Comparison of ENCODE assay signal across 18 cellular contexts in the genomic region with DNA sequence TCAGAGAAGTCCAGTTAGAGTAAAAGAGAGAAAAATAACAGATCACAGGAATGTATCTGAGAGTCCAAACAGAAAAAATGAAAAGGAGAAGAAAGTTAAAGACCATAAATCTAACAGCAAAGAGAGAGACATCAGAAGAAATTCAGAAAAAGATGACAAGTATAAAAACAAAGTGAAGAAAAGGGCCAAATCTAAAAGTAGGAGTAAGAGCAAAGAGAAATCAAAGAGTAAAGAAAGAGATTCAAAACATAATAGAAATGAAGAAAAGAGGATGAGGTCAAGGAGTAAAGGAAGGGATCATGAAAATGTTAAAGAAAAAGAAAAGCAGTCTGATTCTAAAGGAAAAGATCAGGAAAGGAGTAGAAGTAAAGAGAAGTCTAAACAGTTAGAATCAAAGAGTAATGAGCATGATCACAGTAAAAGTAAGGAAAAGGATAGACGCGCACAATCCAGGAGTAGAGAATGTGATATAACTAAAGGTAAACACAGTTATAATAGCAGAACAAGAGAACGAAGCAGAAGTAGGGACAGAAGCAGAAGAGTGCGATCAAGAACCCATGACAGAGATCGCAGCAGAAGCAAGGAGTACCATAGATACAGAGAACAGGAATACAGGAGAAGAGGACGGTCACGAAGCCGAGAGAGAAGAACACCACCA. TPM values are rescaled to one million over a fixed set of nuclear protein-coding genes. Genes with fewer than 3 reads are reported as not detected.
A peak's percentile ranks its signal among the peaks of the same experiment; 100 is the strongest.
DNase-seq lines count a peak whose midpoint lies in the region; ATAC-seq, FAIRE-seq and TF ChIP-seq lines count a peak whose summit lies in the region.
"Had no signal": no experiment of that assay in that cellular context is flagged by ENCODE, and none has a peak within 500 bp of the region (broad histone marks: within the 10 kb centered on the region; RNA-seq: fewer than 3 reads in every experiment).

No MANE protein-coding gene starts in this region.

- no peak for DNase-seq in MCF 10A (ENCODE audit: unreplicated experiment)
- DNase-seq in breast epithelium (ENCODE audit: low spot score in 2 of 2), result no peak
- DNase-seq in HTR-8/SVneo (ENCODE audit: insufficient read length, low spot score), result no peak
- no peak for DNase-seq in Panc1 (ENCODE audit: low read depth, low spot score)
- no peak for DNase-seq in endothelial cell of umbilical vein (ENCODE audit: low read depth, low spot score)
- DNase-seq in left lung, result no peak
- DNase-seq in neural progenitor cell (ENCODE audit: low spot score), result no peak
- DNase-seq: AML-193; CD4-positive, CD25-positive, alpha-beta regulatory T cell; DMS79; GOT3; H9; HFFc6 had no signal

- no peaks in the 10 kb centered on the region for H3K4me1 Mint-ChIP-seq in MCF 10A (ENCODE audit: insufficient read depth, unreplicated experiment)
- no peaks in the 10 kb centered on the region for H3K4me1 Mint-ChIP-seq in neural progenitor cell
- H3K4me1 Mint-ChIP-seq: CD4-positive, CD25-positive, alpha-beta regulatory T cell; H9; IgD-negative memory B cell had no signal

- CTCF ChIA-PET in MCF 10A (lab: Yijun Ruan, JAX), result interaction anchor here (0.6 to 0.7 kb wide), 2 partner anchors 58 to 931 kb away, joined by 4 read pairs; no protein-coding TSS in a partner anchor
- CTCF ChIA-PET in Panc1 (lab: Charles Lee), result no interaction called here
- CTCF ChIA-PET in endothelial cell of umbilical vein (lab: Charles Lee), result no interaction called here

- no peaks in the 10 kb centered on the region for H3K4me1 ChIP-seq in breast epithelium
- no peaks in the 10 kb centered on the region for H3K4me1 ChIP-seq in Panc1 (ENCODE audit: control insufficient read depth, insufficient read depth, low read length)
- H3K4me1 ChIP-seq in endothelial cell of umbilical vein (ENCODE audit: control insufficient read depth, extremely low read depth, insufficient read depth, low read length), result no peaks in the 10 kb centered on the region
- H3K4me1 ChIP-seq in left lung, result no peaks in the 10 kb centered on the region
- no peaks in the 10 kb centered on the region for H3K4me1 ChIP-seq in neural progenitor cell
- H3K4me1 ChIP-seq: BLaER1 treated with 17β-estradiol and CSF1 and Interleukin-3, amounts not matched to agents 10 nM and 100 nM had no signal

- no peak for ATAC-seq in Panc1
- ATAC-seq in left lung, result no peak
- ATAC-seq in GM21528 (IDR thresholded peaks at IDR 0.05; ENCODE audit: low FRiP score, unreplicated experiment), result no peak

- H3K9me3 Mint-ChIP-seq in MCF 10A (ENCODE audit: unreplicated experiment) (no peaks in the 10 kb centered on the region), neural progenitor cell (no peaks in the 10 kb centered on the region)
- H3K9me3 Mint-ChIP-seq: CD4-positive, CD25-positive, alpha-beta regulatory T cell; H9; HFFc6; IgD-negative memory B cell had no signal

- H3K9me3 ChIP-seq in breast epithelium (no peaks in the 10 kb centered on the region), Panc1 (ENCODE audit: control insufficient read depth, insufficient read depth, low read depth, low read length) (no peaks in the 10 kb centered on the region), endothelial cell of umbilical vein (replicated peaks; ENCODE audit: control insufficient read depth, insufficient read depth, low read length) (no peaks in the 10 kb centered on the region), left lung (no peaks in the 10 kb centered on the region), neural progenitor cell (ENCODE audit: low read depth) (no peaks in the 10 kb centered on the region)
- H3K9me3 ChIP-seq: BLaER1 treated with 17β-estradiol and CSF1 and Interleukin-3, amounts not matched to agents 10 nM and 100 nM had no signal

- TF ChIP-seq POLR2A in breast epithelium (IDR thresholded peaks at IDR 0.05) (no peak), endothelial cell of umbilical vein (IDR thresholded peaks at IDR 0.05; ENCODE audit: low read depth, low read length) (no peak)

- H3K27me3 Mint-ChIP-seq in MCF 10A (ENCODE audit: insufficient read depth, unreplicated experiment) (no peaks in the 10 kb centered on the region), neural progenitor cell (ENCODE audit: insufficient read depth, low read depth) (no peaks in the 10 kb centered on the region)
- H3K27me3 Mint-ChIP-seq: CD4-positive, CD25-positive, alpha-beta regulatory T cell; IgD-negative memory B cell had no signal

- no peak overlapping the region for H3K4me2 ChIP-seq in endothelial cell of umbilical vein (ENCODE audit: insufficient read depth, low read length)
- no peak overlapping the region for H3K4me2 ChIP-seq in neural progenitor cell
- H3K4me2 ChIP-seq: BLaER1 treated with 17β-estradiol and CSF1 and Interleukin-3, amounts not matched to agents 10 nM and 100 nM had no signal

- FAIRE-seq in HTR-8/SVneo (lab: Jason Lieb, UNC), result peak; percentile 42
- FAIRE-seq in endothelial cell of umbilical vein (lab: Jason Lieb, UNC), result no peak
- FAIRE-seq: GM12891 had no signal

- no peaks in the 10 kb centered on the region for H4K20me1 ChIP-seq in endothelial cell of umbilical vein (replicated peaks; ENCODE audit: control insufficient read depth, extremely low read depth, insufficient read depth, low read length)
- H4K20me1 ChIP-seq in neural progenitor cell (ENCODE audit: low read depth), result no peaks in the 10 kb centered on the region

- no peak overlapping the region for H3K27ac Mint-ChIP-seq in MCF 10A (ENCODE audit: low read depth, unreplicated experiment)
- H3K27ac Mint-ChIP-seq in neural progenitor cell, result no peak overlapping the region
- H3K27ac Mint-ChIP-seq: CD4-positive, CD25-positive, alpha-beta regulatory T cell; H9; HFFc6; IgD-negative memory B cell had no signal

- H3K9ac ChIP-seq in endothelial cell of umbilical vein (replicated peaks; ENCODE audit: extremely low read depth, insufficient read depth, low read length), result no peak overlapping the region
- H3K9ac ChIP-seq in neural progenitor cell, result no peak overlapping the region
- H3K9ac ChIP-seq: BLaER1 treated with 17β-estradiol and CSF1 and Interleukin-3, amounts not matched to agents 10 nM and 100 nM had no signal

- H3K36me3 Mint-ChIP-seq in MCF 10A (ENCODE audit: insufficient read depth, unreplicated experiment), result peaks cover 26% of the 10 kb centered on the region
- H3K36me3 Mint-ChIP-seq in neural progenitor cell, result peaks cover 6% of the 10 kb centered on the region

- dilution Hi-C loops in endothelial cell of umbilical vein (cut with MboI; ENCODE audit: extremely low pct_ligation_motif_present, low sequenced_read_pairs), result no loop called here

- H2AFZ ChIP-seq in endothelial cell of umbilical vein (ENCODE audit: low read depth, low read length) (no peak overlapping the region), neural progenitor cell (replicated peaks) (no peak overlapping the region)

- no peaks in the 10 kb centered on the region for H3K36me3 ChIP-seq in breast epithelium
- H3K36me3 ChIP-seq in Panc1 (ENCODE audit: control insufficient read depth, insufficient read depth, low read length), result peaks cover 27% of the 10 kb centered on the region
- peaks cover 7 to 22% of the 10 kb centered on the region in 2 experiments for H3K36me3 ChIP-seq in endothelial cell of umbilical vein (ENCODE audit: control insufficient read depth in 2 of 2, extremely low read depth in 1 of 2, insufficient read depth in 2 of 2, low read length in 2 of 2)
- peaks cover 0 to 66% of the 10 kb centered on the region in 2 donors for H3K36me3 ChIP-seq in left lung
- H3K36me3 ChIP-seq in neural progenitor cell, result peaks cover 17% of the 10 kb centered on the region

- POLR2A ChIA-PET in MCF 10A (lab: Yijun Ruan, JAX), result interaction anchor here (1.0 kb wide), 1 partner anchor 9 kb away, joined by 4 read pairs; no protein-coding TSS in a partner anchor
- POLR2A ChIA-PET in Panc1 (lab: Charles Lee), result interaction anchor here (0.6 kb wide), 1 partner anchor 49 kb away, joined by 3 read pairs; no protein-coding TSS in a partner anchor
- POLR2A ChIA-PET in endothelial cell of umbilical vein (lab: Charles Lee), result no interaction called here

- H3K4me3 ChIP-seq in breast epithelium (no peak overlapping the region), Panc1 (ENCODE audit: low read depth in 2 of 2, low read length in 2 of 2) (no peak overlapping the region), endothelial cell of umbilical vein (replicated peaks in 1 of 3; ENCODE audit: insufficient read depth in 1 of 3, low read depth in 1 of 3, low read length in 3 of 3) (no peak overlapping the region), left lung (no peak overlapping the region), neural progenitor cell (no peak overlapping the region)
- H3K4me3 ChIP-seq: BLaER1 treated with 17β-estradiol and CSF1 and Interleukin-3, amounts not matched to agents 10 nM and 100 nM had no signal

- H3K79me2 ChIP-seq in endothelial cell of umbilical vein (ENCODE audit: control insufficient read depth, insufficient read depth, low read length) (no peaks in the 10 kb centered on the region), neural progenitor cell (ENCODE audit: low read depth) (no peaks in the 10 kb centered on the region)

- H3F3A ChIP-seq in neural progenitor cell (ENCODE audit: low read depth), result peaks cover 10% of the 10 kb centered on the region

- H3K4me3 Mint-ChIP-seq in MCF 10A (ENCODE audit: unreplicated experiment) (no peak overlapping the region), neural progenitor cell (no peak overlapping the region)
- H3K4me3 Mint-ChIP-seq: CD4-positive, CD25-positive, alpha-beta regulatory T cell; H9; HFFc6; IgD-negative memory B cell had no signal

- H3K27ac ChIP-seq in breast epithelium (no peak overlapping the region), Panc1 (ENCODE audit: low read length) (no peak overlapping the region), endothelial cell of umbilical vein (ENCODE audit: insufficient read depth, low read depth, low read length) (no peak overlapping the region), left lung (no peak overlapping the region), neural progenitor cell (no peak overlapping the region)
- H3K27ac ChIP-seq: 22Rv1; BLaER1 treated with 17β-estradiol and CSF1 and Interleukin-3, amounts not matched to agents 10 nM and 100 nM had no signal

- TF ChIP-seq CTCF in MCF 10A (IDR thresholded peaks at IDR 0.05; ENCODE audit: unreplicated experiment) (no peak), breast epithelium (IDR thresholded peaks at IDR 0.05) (no peak), Panc1 (IDR thresholded peaks at IDR 0.05) (no peak), endothelial cell of umbilical vein (IDR thresholded peaks at IDR 0.05; ENCODE audit: extremely low read depth in 1 of 2, insufficient read depth in 1 of 2, low read depth in 1 of 2, low read length in 2 of 2) (no peak), left lung (IDR thresholded peaks at IDR 0.05) (no peak), neural progenitor cell (IDR thresholded peaks at IDR 0.05) (no peak)

- in situ Hi-C loops in Panc1 (cut with HindIII; ENCODE audit: low pct_unique_long_range_greater_than_20kb, low sequenced_read_pairs), result no loop called here

- BruUV-seq in MCF 10A (replicated peaks; lab: Mats Ljungman, UMichigan) (TSS peak; percentile 84), Panc1 (replicated peaks; lab: Mats Ljungman, UMichigan) (TSS peak; percentile 97), endothelial cell of umbilical vein (replicated peaks; lab: Mats Ljungman, UMichigan) (TSS peak; percentile 75)

- no peaks in the 10 kb centered on the region for H3K9me1 ChIP-seq in endothelial cell of umbilical vein (replicated peaks; ENCODE audit: control insufficient read depth, extremely low read depth, insufficient read depth, low read length)

- intact Hi-C loops in MCF 10A (cut with micrococcal nuclease) (no loop called here), breast epithelium (cut with DNase I; ENCODE audit: low total_unique reads) (no loop called here), Panc1 (cut with micrococcal nuclease; ENCODE audit: unreplicated experiment) (no loop called here), endothelial cell of umbilical vein (cut with micrococcal nuclease) (no loop called here), left lung (cut with DNase I) (no loop called here)

- H3K27me3 ChIP-seq in breast epithelium (no peaks in the 10 kb centered on the region), Panc1 (ENCODE audit: control insufficient read depth, insufficient read depth, low read length) (no peaks in the 10 kb centered on the region), endothelial cell of umbilical vein (ENCODE audit: control insufficient read depth in 2 of 2, insufficient read depth in 2 of 2, low read length in 2 of 2) (no peaks in the 10 kb centered on the region), left lung (no peaks in the 10 kb centered on the region), neural progenitor cell (no peaks in the 10 kb centered on the region)
- H3K27me3 ChIP-seq: BLaER1 treated with 17β-estradiol and CSF1 and Interleukin-3, amounts not matched to agents 10 nM and 100 nM had no signal

RNA-seq across cellular contexts. Expression of gene PPIG, which starts 52.4 kb away (rescaled TPM):
- 64.7 and 80.2 TPM in 2 replicates for total RNA-seq in MCF 10A (2022)
- total RNA-seq in breast epithelium, result 10 to 100 TPM; 35.5 to 67.9 (median 50.1) TPM
- 46.5 TPM for total RNA-seq in Panc1 (2021; ENCODE audit: unreplicated experiment)
- polyA plus RNA-seq in Panc1 (2012; ENCODE audit: insufficient read length), result 21.9 TPM
- total RNA-seq in endothelial cell of umbilical vein, result 36.7 and 44.9 TPM in 2 replicates
- polyA plus RNA-seq in endothelial cell of umbilical vein, result 7.4 and 13.4 TPM in 2 replicates
- 19.2 and 19.8 TPM in 2 replicates for polyA plus RNA-seq in endothelial cell of umbilical vein (2011; cell fraction: cytosol; rRNA removed)
- polyA plus RNA-seq in endothelial cell of umbilical vein (2011; cell fraction: nucleus; rRNA removed), result 22.9 and 46.1 TPM in 2 replicates
- polyA plus RNA-seq in endothelial cell of umbilical vein (2012), result 38.8 and 47.1 TPM in 2 replicates
- polyA minus RNA-seq in endothelial cell of umbilical vein, result 9.7 and 11.7 TPM in 2 replicates
- 11.5 TPM for polyA minus RNA-seq in endothelial cell of umbilical vein (2011; cell fraction: cytosol; rRNA and poly(A)+ RNA removed)
- polyA minus RNA-seq in endothelial cell of umbilical vein (2011; cell fraction: nucleus; rRNA and poly(A)+ RNA removed), result 23.0 and 31.3 TPM in 2 replicates
- 10 to 100 TPM; 40.8 to 45.4 TPM for total RNA-seq in left lung
- total RNA-seq in neural progenitor cell (ENCODE audit: low replicate concordance), result 50.0 and 88.4 TPM in 2 replicates

RNA-seq across cellular contexts. Expression of gene CFAP210, which starts 57.6 kb away (rescaled TPM):
- total RNA-seq in MCF 10A (2022), result not detected in 2 replicates
- total RNA-seq in breast epithelium, result 1 to 10 TPM in 1 of 3 donors, under 1 TPM in 1, not detected in 1; 0.66 to 3.4 TPM
- 0.23 TPM for total RNA-seq in Panc1 (2021; ENCODE audit: unreplicated experiment)
- polyA plus RNA-seq in Panc1 (2012; ENCODE audit: insufficient read length), result 0.27 TPM
- not detected in 2 replicates for total RNA-seq in endothelial cell of umbilical vein
- polyA plus RNA-seq in endothelial cell of umbilical vein, result not detected in 2 replicates
- polyA plus RNA-seq in endothelial cell of umbilical vein (2011; cell fraction: cytosol; rRNA removed), result not detected in 2 replicates
- polyA plus RNA-seq in endothelial cell of umbilical vein (2011; cell fraction: nucleus; rRNA removed), result not detected in 2 replicates
- not detected in 2 replicates for polyA plus RNA-seq in endothelial cell of umbilical vein (2012)
- not detected in 2 replicates for polyA minus RNA-seq in endothelial cell of umbilical vein
- not detected for polyA minus RNA-seq in endothelial cell of umbilical vein (2011; cell fraction: cytosol; rRNA and poly(A)+ RNA removed)
- not detected in 2 replicates for polyA minus RNA-seq in endothelial cell of umbilical vein (2011; cell fraction: nucleus; rRNA and poly(A)+ RNA removed)
- total RNA-seq in left lung, result under 1 TPM in 1 of 2 donors, not detected in 1; 0.68 TPM
- 1.2 and 2.5 TPM in 2 replicates for total RNA-seq in neural progenitor cell (ENCODE audit: low replicate concordance)
- total RNA-seq: CD4-positive, CD25-positive, alpha-beta regulatory T cell had no signal
- polyA plus RNA-seq: CD4-positive, CD25-positive, alpha-beta regulatory T cell; IgD-negative memory B cell had no signal

RNA-seq across cellular contexts. Expression of gene PHOSPHO2, which starts 57.7 kb away (rescaled TPM):
- total RNA-seq in MCF 10A (2022), result 5.4 and 6.0 TPM in 2 replicates
- total RNA-seq in breast epithelium, result 10 to 100 TPM in 2 of 3 donors, 1 to 10 TPM in 1; 9.1 to 17.4 (median 16.2) TPM
- 6.2 TPM for total RNA-seq in Panc1 (2021; ENCODE audit: unreplicated experiment)
- polyA plus RNA-seq in Panc1 (2012; ENCODE audit: insufficient read length), result 4.0 TPM
- total RNA-seq in endothelial cell of umbilical vein, result 2.7 TPM in 2 replicates
- polyA plus RNA-seq in endothelial cell of umbilical vein, result 0.45 and 0.69 TPM in 2 replicates
- 1.0 and 1.1 TPM in 2 replicates for polyA plus RNA-seq in endothelial cell of umbilical vein (2011; cell fraction: cytosol; rRNA removed)
- 2.1 and 2.6 TPM in 2 replicates for polyA plus RNA-seq in endothelial cell of umbilical vein (2011; cell fraction: nucleus; rRNA removed)
- 1.6 and 2.1 TPM in 2 replicates for polyA plus RNA-seq in endothelial cell of umbilical vein (2012)
- 0.55 and 0.66 TPM in 2 replicates for polyA minus RNA-seq in endothelial cell of umbilical vein
- polyA minus RNA-seq in endothelial cell of umbilical vein (2011; cell fraction: cytosol; rRNA and poly(A)+ RNA removed), result 3.1 TPM
- polyA minus RNA-seq in endothelial cell of umbilical vein (2011; cell fraction: nucleus; rRNA and poly(A)+ RNA removed), result 2.6 and 3.1 TPM in 2 replicates
- 1 to 10 TPM; 5.4 to 6.6 TPM for total RNA-seq in left lung
- total RNA-seq in neural progenitor cell (ENCODE audit: low replicate concordance), result 9.2 and 16.8 TPM in 2 replicates
